In the genomic region with DNA sequence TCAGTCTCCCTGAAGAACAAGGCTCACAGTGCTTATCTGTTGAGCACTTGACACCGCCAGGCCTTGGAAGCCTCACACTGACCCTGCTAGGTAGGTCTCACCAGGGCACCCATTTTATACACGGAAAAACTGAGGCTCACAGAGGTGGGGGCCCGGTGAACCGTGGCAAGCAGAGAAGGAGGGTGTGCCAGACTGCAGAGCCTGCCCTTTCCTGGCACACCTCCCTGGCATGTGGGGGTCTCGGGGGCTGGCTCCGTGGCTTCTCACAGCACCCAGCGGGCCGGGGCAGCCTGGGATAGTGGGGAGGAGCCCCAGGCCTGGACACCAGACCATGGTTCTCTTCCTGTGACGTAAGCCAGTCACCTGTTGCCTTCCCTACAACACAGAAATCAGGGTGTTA, we compare ENCODE assay signal across 16 cellular contexts. TPM values are rescaled to one million over a fixed set of nuclear protein-coding genes. Genes with fewer than 3 reads are reported as not detected.
DNase-seq lines count a peak whose midpoint lies in the region; ATAC-seq, FAIRE-seq and TF ChIP-seq lines count a peak whose summit lies in the region.
"Had no signal": no experiment of that assay in that cellular context is flagged by ENCODE, and none has a peak within 500 bp of the region (broad histone marks: within the 10 kb centered on the region; RNA-seq: fewer than 3 reads in every experiment).

No MANE protein-coding gene starts in this region.

- peaks cover 0 to 11% of the 10 kb centered on the region in 2 experiments; a peak in 3 of 5 replicates for H3K4me1 ChIP-seq in K562 (replicated peaks in 1 of 2; ENCODE audit: control insufficient read depth in 2 of 2, insufficient read depth in 2 of 2, low read length in 2 of 2)
- peaks cover 22 to 25% of the 10 kb centered on the region in 2 donors for H3K4me1 ChIP-seq in naive thymus-derived CD4-positive, alpha-beta T cell (ENCODE audit: control insufficient read depth in 2 of 2, insufficient read depth in 2 of 2, low read length in 2 of 2)

- DNase-seq in left ventricle myocardium superior (peak; percentile 14), cardiac septum (ENCODE audit: low spot score) (no peak), K562 (ENCODE audit: extremely low read depth in 1 of 4, low spot score in 3 of 4) (no peak), OCI-M2 (lab: John Stamatoyannopoulos, UW; ENCODE audit: unreplicated experiment) (no peak)
- DNase-seq in naive thymus-derived CD4-positive, alpha-beta T cell, result no peak
- DNase-seq: Calu3, DMS 273 treated with DMSO at 0.1 percent for 48 hours, H7 had no signal

- BruUV-seq in K562 (replicated peaks; lab: Mats Ljungman, UMichigan), result no TSS peak

- H3K36me3 Mint-ChIP-seq in naive thymus-derived CD4-positive, alpha-beta T cell, result peaks cover 0 to 11% (median 3%) of the 10 kb centered on the region in 5 donors
- H3K36me3 Mint-ChIP-seq: CD14-positive monocyte had no signal

- no peak overlapping the region for H3K27ac ChIP-seq in K562 (ENCODE audit: extremely low read depth, low read depth, low read length)
- H3K27ac ChIP-seq in naive thymus-derived CD4-positive, alpha-beta T cell (ENCODE audit: low read depth, low read length), result no peak overlapping the region

- peak overlapping the region in 5 of 9 donors; percentile 53 to 95 (median 80) for H3K27ac Mint-ChIP-seq in naive thymus-derived CD4-positive, alpha-beta T cell
- H3K27ac Mint-ChIP-seq: CD14-positive monocyte, GM23338 had no signal

- no peaks in the 10 kb centered on the region for H3K27me3 Mint-ChIP-seq in naive thymus-derived CD4-positive, alpha-beta T cell

- no peak for TF ChIP-seq RAD21 in K562 (CRISPR knock-in tag; conservative IDR thresholded peaks at IDR 0.05 in 1 of 2, IDR thresholded peaks at IDR 0.05 in 1 of 2)

- CTCF ChIA-PET in K562 (lab: Yijun Ruan, JAX; ENCODE audit: low intra/inter-chr PET ratio), result no interaction called here
- CTCF ChIA-PET in naive thymus-derived CD4-positive, alpha-beta T cell (lab: Charles Lee), result no interaction called here

- 17% methylated on average over 6 of the region's 9 CpGs for WGBS in K562 (ENCODE audit: insufficient coverage, low coverage, missing lambda C conversion rate)

- H3K9me3 Mint-ChIP-seq in naive thymus-derived CD4-positive, alpha-beta T cell, result peaks cover 0 to 12% (median 7%) of the 10 kb centered on the region in 11 donors
- H3K9me3 Mint-ChIP-seq: GM23338 had no signal

- no peaks in the 10 kb centered on the region; the same call in 1 of the 2 replicates for H3K9me3 ChIP-seq in K562 (replicated peaks; ENCODE audit: control insufficient read depth, insufficient read depth, low read depth, low read length)
- peaks cover 0 to 7% (median 7%) of the 10 kb centered on the region in 3 experiments for H3K9me3 ChIP-seq in naive thymus-derived CD4-positive, alpha-beta T cell (ENCODE audit: control insufficient read depth in 2 of 3, low read length in 3 of 3)

- H3K36me3 ChIP-seq in K562 (ENCODE audit: control insufficient read depth, insufficient read depth, low read length), result no peaks in the 10 kb centered on the region
- no peaks in the 10 kb centered on the region for H3K36me3 ChIP-seq in naive thymus-derived CD4-positive, alpha-beta T cell (ENCODE audit: control insufficient read depth in 2 of 3, insufficient read depth in 3 of 3, low read length in 3 of 3)

- H3K4me1 Mint-ChIP-seq in naive thymus-derived CD4-positive, alpha-beta T cell, result peaks cover 21 to 47% (median 45%) of the 10 kb centered on the region in 7 donors
- H3K4me1 Mint-ChIP-seq: CD14-positive monocyte had no signal

- intact Hi-C loops in left ventricle myocardium superior (cut with micrococcal nuclease), result no loop called here
- intact Hi-C loops in cardiac septum (cut with DNase I), result no loop called here
- intact Hi-C loops in K562 (cut with micrococcal nuclease), result no loop called here
- intact Hi-C loops in naive thymus-derived CD4-positive, alpha-beta T cell (cut with micrococcal nuclease), result no loop called here

- no peaks in the 10 kb centered on the region for H3K9me1 ChIP-seq in K562 (ENCODE audit: control insufficient read depth, insufficient read depth, low read length)

- no peak overlapping the region for H3K4me3 Mint-ChIP-seq in naive thymus-derived CD4-positive, alpha-beta T cell
- H3K4me3 Mint-ChIP-seq: GM23338 had no signal

- H3K4me2 ChIP-seq in K562 (ENCODE audit: insufficient read depth, low read length), result no peak overlapping the region
- H3K4me2 ChIP-seq: GM23338 had no signal

- no peak overlapping the region for H3K4me3 ChIP-seq in K562
- H3K4me3 ChIP-seq in naive thymus-derived CD4-positive, alpha-beta T cell (ENCODE audit: low read length), result no peak overlapping the region
- H3K4me3 ChIP-seq: GM23338 had no signal

- TF ChIP-seq POLR2A in K562 (conservative IDR thresholded peaks at IDR 0.05), result no peak

- H3K27me3 ChIP-seq in K562 (ENCODE audit: control insufficient read depth in 2 of 2, insufficient read depth in 2 of 2, low read length in 2 of 2), result peaks cover 0 to 4% of the 10 kb centered on the region in 2 experiments; a peak in 2 of 5 replicates
- no peaks in the 10 kb centered on the region for H3K27me3 ChIP-seq in naive thymus-derived CD4-positive, alpha-beta T cell (ENCODE audit: control insufficient read depth in 2 of 2, insufficient read depth in 2 of 2, low read length in 2 of 2)

- in situ Hi-C loops in K562 (cut with MboI), result no loop called here

- H3K9ac ChIP-seq in K562 (ENCODE audit: insufficient read depth in 1 of 2, low read depth in 2 of 2, low read length in 2 of 2), result 0 out of 4 replicates have a peak overlapping the region, but pooled peaks of 1 of the 2 experiments have one; percentile 39

- POLR2A ChIA-PET in K562 (lab: Yijun Ruan, JAX), result no interaction called here
- POLR2A ChIA-PET in naive thymus-derived CD4-positive, alpha-beta T cell (lab: Charles Lee), result interaction anchor here (0.8 to 1.1 kb wide), 2 partner anchors 18 to 54 kb away, joined by 3 to 4 read pairs; a partner anchor contains a TSS

- FAIRE-seq in K562 (lab: Jason Lieb, UNC), result no peak
- FAIRE-seq: A204.1, GM18507, HTR-8/SVneo had no signal

- no peak for TF ChIP-seq CTCF in K562 (IDR thresholded peaks at IDR 0.05 in 2 of 3, conservative IDR thresholded peaks at IDR 0.05 in 1 of 3; ENCODE audit: insufficient read depth in 2 of 3, low read depth in 1 of 3, low read length in 3 of 3)

- H2AFZ ChIP-seq in K562 (ENCODE audit: low read depth, low read length), result no peak overlapping the region
- H2AFZ ChIP-seq: GM23338 had no signal

- no peak for TF ChIP-seq EP300 in K562 (IDR thresholded peaks at IDR 0.05; ENCODE audit: low read length)

- H3K79me2 ChIP-seq in K562 (ENCODE audit: control insufficient read depth, insufficient read depth, low read length), result no peaks in the 10 kb centered on the region

- no peaks in the 10 kb centered on the region for H4K20me1 ChIP-seq in K562 (replicated peaks; ENCODE audit: control insufficient read depth, insufficient read depth, low read length)

- ATAC-seq in left ventricle myocardium superior, result no peak
- no peak for ATAC-seq in K562
- ATAC-seq in naive thymus-derived CD4-positive, alpha-beta T cell, result no peak
- no peak for ATAC-seq in HG02610 (IDR thresholded peaks at IDR 0.05; ENCODE audit: unreplicated experiment)
- no peak for ATAC-seq in GM21390 (IDR thresholded peaks at IDR 0.05; ENCODE audit: unreplicated experiment)
- ATAC-seq: GM23338 had no signal

TF ChIP-seq in K562, 482 proteins besides CTCF, POLR2A, EP300 and RAD21 (continues in another document):
- TF ChIP-seq BCOR (IDR thresholded peaks at IDR 0.05), result peak; percentile 45; the same call in 1 of the 2 replicates
- TF ChIP-seq NR2F6 (CRISPR knock-in tag; IDR thresholded peaks at IDR 0.05), result no peak
- no peak for TF ChIP-seq ELF1 (tag; IDR thresholded peaks at IDR 0.05)
- TF ChIP-seq, protein P1, sequence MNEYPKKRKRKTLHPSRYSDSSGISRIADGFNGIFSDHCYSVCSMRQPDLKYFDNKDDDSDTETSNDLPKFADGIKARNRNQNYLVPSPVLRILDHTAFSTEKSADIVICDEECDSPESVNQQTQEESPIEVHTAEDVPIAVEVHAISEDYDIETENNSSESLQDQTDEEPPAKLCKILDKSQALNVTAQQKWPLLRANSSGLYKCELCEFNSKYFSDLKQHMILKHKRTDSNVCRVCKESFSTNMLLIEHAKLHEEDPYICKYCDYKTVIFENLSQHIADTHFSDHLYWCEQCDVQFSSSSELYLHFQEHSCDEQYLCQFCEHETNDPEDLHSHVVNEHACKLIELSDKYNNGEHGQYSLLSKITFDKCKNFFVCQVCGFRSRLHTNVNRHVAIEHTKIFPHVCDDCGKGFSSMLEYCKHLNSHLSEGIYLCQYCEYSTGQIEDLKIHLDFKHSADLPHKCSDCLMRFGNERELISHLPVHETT (CRISPR knock-in tag; conservative IDR thresholded peaks at IDR 0.05 in 1 of 2, IDR thresholded peaks at IDR 0.05 in 1 of 2), result no peak

RNA-seq across cellular contexts. Expression of a gene that starts 53.7 kb away (rescaled TPM):
- 3.5 TPM for total RNA-seq in left ventricle myocardium superior
- 12.6 TPM for total RNA-seq in cardiac septum
- 0.25 and 1.5 TPM in 2 replicates for total RNA-seq in K562 (2011; cell fraction: chromatin; rRNA removed; ENCODE audit: low replicate concordance)
- total RNA-seq in K562 (2011; cell fraction: nucleolus; rRNA removed), result 2.9 and 4.7 TPM in 2 replicates
- total RNA-seq in K562 (2011; cell fraction: nucleoplasm; rRNA removed), result 1.9 and 2.3 TPM in 2 replicates
- 11.9 and 13.6 TPM in 2 replicates for total RNA-seq in K562 (2014; rRNA removed)
- 0.19 and 0.22 TPM in 2 replicates for total RNA-seq in K562 (2014; rRNA removed; fragmentation: Illumina TruSeq; extraction: Trizol)
- total RNA-seq in K562 (2015; rRNA removed; fragmentation: Illumina TruSeq; extraction: Trizol), result 0.76 and 1.3 TPM in 2 replicates
- total RNA-seq in K562 (2021), result 4.9 and 5.7 TPM in 2 replicates
- polyA plus RNA-seq in K562 (2011; rRNA removed), result 0.52 and 1.6 TPM in 2 replicates
- 2.4 and 5.6 TPM in 2 replicates for polyA plus RNA-seq in K562 (2011; cell fraction: cytosol; rRNA removed)
- polyA plus RNA-seq in K562 (2011; cell fraction: nucleus; rRNA removed), result 4.3 and 4.5 TPM in 2 replicates
- 1.6 and 2.5 TPM in 2 replicates for polyA plus RNA-seq in K562 (2012)
- 0.25 and 0.29 TPM in 2 replicates for polyA plus RNA-seq in K562 (2014; fragmentation: Illumina TruSeq; extraction: Trizol)
- under 1 TPM; 0.14 to 0.18 TPM for polyA plus RNA-seq in K562 (2014; fragmentation: Nextera tagmentation; extraction: Ambion mirVana)
- 4.0 and 4.7 TPM in 2 replicates for polyA plus RNA-seq in K562 (2014; rRNA removed)
- 0.32 and 0.48 TPM in 2 replicates for polyA minus RNA-seq in K562 (2011; rRNA and poly(A)+ RNA removed)
- polyA minus RNA-seq in K562 (2011; cell fraction: cytosol; rRNA and poly(A)+ RNA removed), result 1.7 and 3.7 TPM in 2 replicates
- 3.2 and 4.7 TPM in 2 replicates for polyA minus RNA-seq in K562 (2011; cell fraction: nucleus; rRNA and poly(A)+ RNA removed)
- total RNA-seq in naive thymus-derived CD4-positive, alpha-beta T cell, result 1 to 10 TPM; 3.4 to 6.8 (median 3.8) TPM
- polyA plus RNA-seq in naive thymus-derived CD4-positive, alpha-beta T cell, result under 1 TPM in 1 of 2 donors, not detected in 1; 0.08 TPM
- total RNA-seq: Daoy had no signal
